Comparison of ENCODE assay signal across 1 cellular context in the genomic region with DNA sequence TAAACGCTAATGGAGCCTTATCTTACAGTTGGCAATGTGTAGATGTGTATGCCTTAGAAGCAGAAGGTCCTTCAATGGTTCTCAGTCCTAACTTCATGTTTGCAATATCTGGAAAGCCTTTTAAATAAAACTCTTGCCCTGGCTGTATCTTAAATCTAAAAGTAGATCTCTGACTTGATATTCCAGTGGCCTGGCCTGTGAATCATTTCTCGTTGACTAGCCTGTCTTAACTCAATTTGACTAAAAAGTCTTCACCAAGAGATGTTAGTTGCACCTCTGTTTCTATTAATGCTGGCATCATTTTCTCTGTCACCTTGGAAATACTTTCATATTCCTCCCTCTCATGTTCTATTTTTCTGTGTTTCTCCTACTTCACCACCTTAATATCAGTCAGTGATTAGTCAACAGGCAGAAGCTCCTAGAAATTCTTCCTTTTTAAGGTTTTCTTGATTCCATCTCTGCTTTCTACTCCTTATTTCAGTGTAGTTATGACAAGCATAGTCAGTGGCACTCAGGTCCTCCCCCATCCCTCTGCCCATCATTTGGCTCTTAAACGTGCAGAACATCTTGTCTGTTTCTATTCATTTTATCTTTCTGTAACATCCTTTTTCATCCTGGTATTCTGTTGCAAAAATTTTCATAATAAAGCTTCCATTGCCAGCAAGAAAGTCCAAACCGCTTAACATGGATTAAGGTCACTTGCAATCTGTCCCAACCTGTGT.
TF ChIP-seq lines count a peak whose summit lies in the region.

No MANE protein-coding gene starts in this region.

TF ChIP-seq in GM23338, 12 proteins besides CTCF, POLR2A, EP300 and RAD21 (continued from another document):
- TF ChIP-seq ZNF462 (CRISPR knock-in tag; IDR thresholded peaks at IDR 0.05) (no peak), JUNB (IDR thresholded peaks at IDR 0.05; ENCODE audit: unreplicated experiment) (no peak), POLR2AphosphoS5 (IDR thresholded peaks at IDR 0.05; ENCODE audit: low read depth) (no peak), ZNF114 (CRISPR knock-in tag; IDR thresholded peaks at IDR 0.05) (no peak), ZNF331 (CRISPR knock-in tag; IDR thresholded peaks at IDR 0.05; ENCODE audit: low read depth) (no peak), EZH2 (IDR thresholded peaks at IDR 0.05; ENCODE audit: low read depth, unreplicated experiment) (no peak), ETS1 (IDR thresholded peaks at IDR 0.05) (no peak), NANOG (IDR thresholded peaks at IDR 0.05; ENCODE audit: borderline replicate concordance) (no peak), CREB1 (CRISPR knock-in tag; IDR thresholded peaks at IDR 0.05; ENCODE audit: low read depth) (no peak)
